15 cellular contexts compared by ENCODE assay signal in the genomic region with DNA sequence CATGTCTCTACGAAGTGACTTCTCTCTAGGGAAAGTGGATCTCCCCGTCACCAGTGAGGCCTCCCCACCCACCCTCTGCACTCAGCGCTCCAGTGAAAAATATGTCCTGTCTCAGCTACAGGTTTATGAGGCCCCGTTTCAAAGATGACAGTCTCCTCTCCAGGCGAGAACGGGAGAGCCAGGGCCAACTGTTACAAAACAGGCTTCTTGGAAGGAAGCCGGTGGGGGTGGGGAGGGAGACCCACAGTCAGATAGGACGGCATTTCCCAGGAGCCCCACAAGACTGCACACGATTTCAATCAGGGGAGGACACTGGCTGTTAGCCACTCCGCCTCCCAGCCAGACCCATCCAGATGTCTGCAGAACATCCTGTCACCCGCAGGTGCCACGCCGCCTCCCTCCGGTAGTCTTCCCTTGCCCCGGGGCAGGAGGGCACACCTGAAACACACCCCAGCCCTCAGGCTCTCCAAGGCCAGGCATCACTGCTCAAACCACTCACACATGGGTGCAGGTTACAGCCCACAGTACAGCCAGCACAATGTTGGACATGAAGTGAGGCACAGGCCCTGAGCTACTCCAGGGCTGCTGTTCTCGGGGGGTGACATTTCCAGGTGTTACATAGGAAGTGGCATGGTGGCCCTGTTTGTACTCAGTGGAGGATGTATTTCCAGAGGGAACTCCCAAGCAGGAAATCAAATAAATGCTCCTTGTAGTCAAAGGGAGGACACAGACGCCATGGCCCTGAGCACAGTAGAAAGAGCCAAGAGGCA.
DNase-seq lines count a peak whose midpoint lies in the region; ATAC-seq and TF ChIP-seq lines count a peak whose summit lies in the region.
"Had no signal": no experiment of that assay in that cellular context is flagged by ENCODE, and none has a peak within 500 bp of the region (broad histone marks: within the 10 kb centered on the region; RNA-seq: fewer than 3 reads in every experiment).

No MANE protein-coding gene starts in this region.

- H3K27me3 Mint-ChIP-seq in T-helper 17 cell = no peaks in the 10 kb centered on the region
- H3K27me3 Mint-ChIP-seq in neural progenitor cell (ENCODE audit: insufficient read depth, low read depth) = peaks cover 18% of the 10 kb centered on the region
- no peaks in the 10 kb centered on the region for H3K27me3 Mint-ChIP-seq in activated naive CD4-positive, alpha-beta T cell treated with anti-CD3 and anti-CD28 coated beads for 36 hours (ENCODE audit: low read depth)
- H3K27me3 Mint-ChIP-seq: IgD-negative memory B cell had no signal

- ATAC-seq in DND-41 (ENCODE audit: insufficient read depth, low read depth) = peak; percentile 71
- no peak for ATAC-seq in T-helper 17 cell
- ATAC-seq in Right ventricle myocardium superior (ENCODE audit: poor library complexity) = peak; percentile 61

- H3K4me1 ChIP-seq in DND-41 (ENCODE audit: insufficient read depth, low read length) (peaks cover 12% of the 10 kb centered on the region), neural progenitor cell (peaks cover 3% of the 10 kb centered on the region), Karpas-422 (ENCODE audit: low read length) (no peaks in the 10 kb centered on the region)

- H3K9me2 ChIP-seq in Karpas-422 (replicated peaks; ENCODE audit: insufficient read depth, low read length) = no peaks in the 10 kb centered on the region

- H4K20me1 ChIP-seq in DND-41 (ENCODE audit: insufficient read depth, low read length) (no peaks in the 10 kb centered on the region), neural progenitor cell (ENCODE audit: low read depth) (no peaks in the 10 kb centered on the region), Karpas-422 (ENCODE audit: insufficient read depth, low read depth, low read length) (no peaks in the 10 kb centered on the region)

- H3K4me3 ChIP-seq in DND-41 (ENCODE audit: low read depth in 1 of 2, low read length in 2 of 2) (no peak overlapping the region), neural progenitor cell (no peak overlapping the region), Karpas-422 (ENCODE audit: low read length) (no peak overlapping the region)

- no peak overlapping the region for H3K4me2 ChIP-seq in DND-41 (ENCODE audit: insufficient read depth, low read length)
- no peak overlapping the region for H3K4me2 ChIP-seq in neural progenitor cell
- no peak overlapping the region for H3K4me2 ChIP-seq in Karpas-422 (ENCODE audit: low read depth, low read length, poor library complexity, severe bottlenecking)

- no peak for TF ChIP-seq CTCF in DND-41 (IDR thresholded peaks at IDR 0.05; ENCODE audit: borderline replicate concordance, extremely low read depth, low read length, poor library complexity, severe bottlenecking)
- TF ChIP-seq CTCF in neural progenitor cell (IDR thresholded peaks at IDR 0.05) = no peak

- H3K4me3 Mint-ChIP-seq in T-helper 17 cell (no peak overlapping the region), neural progenitor cell (peak overlapping the region; percentile 33)
- no peak overlapping the region for H3K4me3 Mint-ChIP-seq in activated naive CD4-positive, alpha-beta T cell treated with anti-CD3 and anti-CD28 coated beads for 36 hours
- H3K4me3 Mint-ChIP-seq: dendritic cell treated with granulocyte-macrophage colony-stimulating factor and Interleukin-4, amounts not matched to agents 40 ng/mL and 50 ng/mL, for 4 days; IgD-negative memory B cell had no signal

- no peaks in the 10 kb centered on the region for H3K36me3 ChIP-seq in DND-41 (ENCODE audit: insufficient read depth, low read length)
- H3K36me3 ChIP-seq in neural progenitor cell = no peaks in the 10 kb centered on the region
- no peaks in the 10 kb centered on the region for H3K36me3 ChIP-seq in Karpas-422 (ENCODE audit: insufficient read depth, low read length)

- no peaks in the 10 kb centered on the region for H3K9me3 Mint-ChIP-seq in neural progenitor cell
- H3K9me3 Mint-ChIP-seq in activated naive CD4-positive, alpha-beta T cell treated with anti-CD3 and anti-CD28 coated beads for 36 hours = no peaks in the 10 kb centered on the region
- H3K9me3 Mint-ChIP-seq: dendritic cell treated with granulocyte-macrophage colony-stimulating factor and Interleukin-4, amounts not matched to agents 40 ng/mL and 50 ng/mL, for 4 days had no signal

- H3K27ac Mint-ChIP-seq in T-helper 17 cell (peak overlapping the region; percentile 4), neural progenitor cell (peak overlapping the region; percentile 54)
- no peak overlapping the region for H3K27ac Mint-ChIP-seq in activated naive CD4-positive, alpha-beta T cell treated with anti-CD3 and anti-CD28 coated beads for 36 hours
- H3K27ac Mint-ChIP-seq: dendritic cell treated with granulocyte-macrophage colony-stimulating factor and Interleukin-4, amounts not matched to agents 40 ng/mL and 50 ng/mL, for 4 days had no signal

- H3K9me3 ChIP-seq in DND-41 (ENCODE audit: insufficient read depth, low read length, severe bottlenecking) (no peaks in the 10 kb centered on the region), T-helper 17 cell (ENCODE audit: control insufficient read depth, low read length, poor library complexity, severe bottlenecking) (no peaks in the 10 kb centered on the region), neural progenitor cell (ENCODE audit: low read depth) (no peaks in the 10 kb centered on the region), Karpas-422 (ENCODE audit: low read length) (no peaks in the 10 kb centered on the region)

- H3K79me2 ChIP-seq in DND-41 (ENCODE audit: insufficient read depth, low read length) = no peaks in the 10 kb centered on the region
- no peaks in the 10 kb centered on the region for H3K79me2 ChIP-seq in neural progenitor cell (ENCODE audit: low read depth)
- no peaks in the 10 kb centered on the region for H3K79me2 ChIP-seq in Karpas-422 (ENCODE audit: low read length)

- CTCF ChIA-PET in activated naive CD4-positive, alpha-beta T cell treated with anti-CD3 and anti-CD28 coated beads for 36 hours (lab: Charles Lee) = no interaction called here

- no peaks in the 10 kb centered on the region for H3F3A ChIP-seq in neural progenitor cell (ENCODE audit: low read depth)

- H3K27ac ChIP-seq in DND-41 (ENCODE audit: low read length) (peak overlapping the region; percentile 52; the same call in 1 of the 2 replicates), neural progenitor cell (no peak overlapping the region), Karpas-422 (ENCODE audit: low read length) (no peak overlapping the region)

- intact Hi-C loops in Right ventricle myocardium superior (cut with DNase I) = no loop called here
- intact Hi-C loops in activated naive CD4-positive, alpha-beta T cell treated with anti-CD3 and anti-CD28 coated beads for 36 hours (cut with micrococcal nuclease) = no loop called here

- H2AFZ ChIP-seq in DND-41 (ENCODE audit: low read depth, low read length) = peak overlapping the region; percentile 63; the same call in 1 of the 2 replicates
- peak overlapping the region; percentile 4 for H2AFZ ChIP-seq in neural progenitor cell (replicated peaks)
- H2AFZ ChIP-seq in Karpas-422 (ENCODE audit: low read length) = no peak overlapping the region

- peaks cover 7% of the 10 kb centered on the region for H3K36me3 Mint-ChIP-seq in T-helper 17 cell (ENCODE audit: low read depth)
- no peaks in the 10 kb centered on the region for H3K36me3 Mint-ChIP-seq in neural progenitor cell
- H3K36me3 Mint-ChIP-seq in activated naive CD4-positive, alpha-beta T cell treated with anti-CD3 and anti-CD28 coated beads for 36 hours (ENCODE audit: low read depth) = no peaks in the 10 kb centered on the region

- H3K9ac ChIP-seq in DND-41 (ENCODE audit: low read depth, low read length) (no peak overlapping the region), neural progenitor cell (no peak overlapping the region), Karpas-422 (ENCODE audit: low read length) (no peak overlapping the region)

- H3K4me1 Mint-ChIP-seq in T-helper 17 cell (peaks cover 36% of the 10 kb centered on the region), neural progenitor cell (peaks cover 37% of the 10 kb centered on the region)
- H3K4me1 Mint-ChIP-seq in activated naive CD4-positive, alpha-beta T cell treated with anti-CD3 and anti-CD28 coated beads for 36 hours (ENCODE audit: low read depth) = peaks cover 26% of the 10 kb centered on the region

- DNase-seq in DND-41 = peak; percentile 43
- no peak for DNase-seq in T-helper 17 cell
- peak; percentile 57 for DNase-seq in Right ventricle myocardium superior
- no peak for DNase-seq in neural progenitor cell (ENCODE audit: low spot score)
- no peak for DNase-seq in NCI-H524 (lab: John Stamatoyannopoulos, UW)
- DNase-seq in NCI-H345 (lab: John Stamatoyannopoulos, UW) = no peak
- DNase-seq in Karpas-422 = no peak
- no peak for DNase-seq in activated naive CD4-positive, alpha-beta T cell treated with anti-CD3 and anti-CD28 coated beads for 36 hours
- DNase-seq: amniotic stem cell; DMS153; NCI-H146; NCI-H526 treated with DMSO at 0.1 percent for 48 hours; stimulated activated CD4-positive, alpha-beta T cell treated with anti-CD3 and anti-CD28 coated beads, Interleukin-4, amount 100 ng/mL, for 1 hour had no signal

- H3K27me3 ChIP-seq in DND-41 (ENCODE audit: insufficient read depth, low read length, poor library complexity) (no peaks in the 10 kb centered on the region), neural progenitor cell (no peaks in the 10 kb centered on the region), Karpas-422 (ENCODE audit: low read length) (no peaks in the 10 kb centered on the region)

Comparison
In these comparisons a context has a peak if more than half of its experiments do, and no peak if none do; other contexts are left out.
1. DNase-seq: peak in DND-41 (single experiment) and Right ventricle myocardium superior (single experiment); none in T-helper 17 cell (0 of 3), neural progenitor cell (single experiment), NCI-H524 (0 of 2), NCI-H345 (single experiment), Karpas-422 (single experiment) and activated naive CD4-positive, alpha-beta T cell treated with anti-CD3 and anti-CD28 coated beads for 36 hours (single experiment).